Comparison of ENCODE assay signal across 17 cellular contexts in the genomic region with DNA sequence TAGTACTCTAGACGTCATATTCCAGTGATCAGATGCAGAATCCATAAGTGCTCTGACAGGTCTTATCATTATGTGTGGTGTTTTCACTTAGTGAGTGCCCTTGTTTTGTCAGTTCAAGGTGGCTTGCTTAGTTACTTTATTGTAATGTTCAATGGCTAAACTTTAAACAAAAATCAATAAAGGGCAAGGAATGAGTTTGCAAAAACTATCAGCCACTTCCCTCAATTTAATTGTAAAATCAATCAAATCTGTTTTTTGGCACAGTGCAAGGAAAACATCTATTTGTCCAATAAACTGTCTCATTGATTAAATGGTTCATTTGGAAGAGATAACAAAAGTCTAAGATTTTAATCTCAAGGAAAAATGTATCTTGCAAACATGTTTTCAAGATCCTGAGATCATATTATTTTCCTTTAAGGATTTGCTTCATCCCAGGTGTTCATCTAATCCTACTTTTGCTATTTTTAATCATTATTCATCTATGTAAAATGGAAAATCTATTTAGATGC. TPM values are rescaled to one million over a fixed set of nuclear protein-coding genes. Genes with fewer than 3 reads are reported as not detected.
DNase-seq lines count a peak whose midpoint lies in the region; ATAC-seq and TF ChIP-seq lines count a peak whose summit lies in the region.
"Had no signal": no experiment of that assay in that cellular context is flagged by ENCODE, and none has a peak within 500 bp of the region (broad histone marks: within the 10 kb centered on the region; RNA-seq: fewer than 3 reads in every experiment).

No MANE protein-coding gene starts in this region.

- POLR2A ChIA-PET in activated CD4-positive, alpha-beta T cell treated with anti-CD3 and anti-CD28 coated beads for 36 hours (lab: Charles Lee) = interaction anchor here (1.3 kb wide), 1 partner anchor 59 kb away, joined by 5 read pairs; a partner anchor contains a TSS
- POLR2A ChIA-PET in HEK293 (lab: Yijun Ruan, JAX) = no interaction called here

- TF ChIP-seq POLR2A in adrenal gland (IDR thresholded peaks at IDR 0.05) = no peak

- TF ChIP-seq CTCF in HEK293 (tag by site-specific recombination; IDR thresholded peaks at IDR 0.05) (no peak), adrenal gland (IDR thresholded peaks at IDR 0.05) (no peak), progenitor cell of endocrine pancreas (IDR thresholded peaks at IDR 0.05; ENCODE audit: unreplicated experiment) (no peak), coronary artery (IDR thresholded peaks at IDR 0.05) (no peak)

- no peaks in the 10 kb centered on the region for H3K36me3 ChIP-seq in HEK293 (ENCODE audit: control insufficient read depth in 2 of 2, insufficient read depth in 1 of 2, low read length in 2 of 2)
- no peaks in the 10 kb centered on the region for H3K36me3 ChIP-seq in adrenal gland (replicated peaks in 1 of 2)
- H3K36me3 ChIP-seq: thyroid gland had no signal

- peaks cover 37% of the 10 kb centered on the region for H3K4me1 Mint-ChIP-seq in activated CD4-positive, alpha-beta T cell treated with anti-CD3 and anti-CD28 coated beads for 36 hours
- H3K4me1 Mint-ChIP-seq in progenitor cell of endocrine pancreas (ENCODE audit: low read depth) (peaks cover 32% of the 10 kb centered on the region), immature natural killer cell (no peaks in the 10 kb centered on the region)

- ATAC-seq in activated CD4-positive, alpha-beta T cell treated with anti-CD3 and anti-CD28 coated beads for 36 hours = no peak

- WGBS in adrenal gland, 4 donors = 4 to 15% (median 9%) methylated on average over 1 of the region's 1 CpG

- no peaks in the 10 kb centered on the region for H3K9me3 Mint-ChIP-seq in activated CD4-positive, alpha-beta T cell treated with anti-CD3 and anti-CD28 coated beads for 36 hours (ENCODE audit: low read depth)
- H3K9me3 Mint-ChIP-seq in progenitor cell of endocrine pancreas (ENCODE audit: low read depth) (peaks cover 6% of the 10 kb centered on the region), immature natural killer cell (no peaks in the 10 kb centered on the region)

- H3K27ac ChIP-seq in HEK293 (ENCODE audit: extremely low read depth, low read depth, low read length) (no peak overlapping the region), adrenal gland (peak overlapping the region in 3 of 5 donors; percentile 67 to 73 (median 72)), coronary artery (no peak overlapping the region)
- H3K27ac ChIP-seq: neural progenitor cell, thyroid gland had no signal

- H3K4me3 Mint-ChIP-seq in activated CD4-positive, alpha-beta T cell treated with anti-CD3 and anti-CD28 coated beads for 36 hours = no peak overlapping the region
- H3K4me3 Mint-ChIP-seq in progenitor cell of endocrine pancreas (ENCODE audit: low read depth) = no peak overlapping the region
- H3K4me3 Mint-ChIP-seq in immature natural killer cell = no peak overlapping the region
- H3K4me3 Mint-ChIP-seq: brain, neural progenitor cell had no signal

- H3K36me3 Mint-ChIP-seq in activated CD4-positive, alpha-beta T cell treated with anti-CD3 and anti-CD28 coated beads for 36 hours (ENCODE audit: low read depth) = no peaks in the 10 kb centered on the region
- H3K36me3 Mint-ChIP-seq in progenitor cell of endocrine pancreas (ENCODE audit: insufficient read depth) (peaks cover 6% of the 10 kb centered on the region), immature natural killer cell (no peaks in the 10 kb centered on the region)
- H3K36me3 Mint-ChIP-seq: neural progenitor cell had no signal

- no peaks in the 10 kb centered on the region for H3K27me3 ChIP-seq in adrenal gland
- H3K27me3 ChIP-seq: neural progenitor cell, thyroid gland had no signal

- H3K27ac Mint-ChIP-seq in activated CD4-positive, alpha-beta T cell treated with anti-CD3 and anti-CD28 coated beads for 36 hours = peak overlapping the region; percentile 91
- H3K27ac Mint-ChIP-seq in progenitor cell of endocrine pancreas (peak overlapping the region; percentile 80), immature natural killer cell (no peak overlapping the region)
- H3K27ac Mint-ChIP-seq: neural progenitor cell had no signal

- intact Hi-C loops in activated CD4-positive, alpha-beta T cell treated with anti-CD3 and anti-CD28 coated beads for 36 hours (cut with DNase I, micrococcal nuclease) = loop anchor here (1.0 to 10.0 kb wide), 12 partner anchors 61 to 1114 kb away; a partner anchor contains a TSS
- intact Hi-C loops in adrenal gland (cut with DNase I) = loop anchor here (5.0 to 10.0 kb wide), 2 partner anchors 406 to 409 kb away; no protein-coding TSS in a partner anchor

- DNase-seq in activated CD4-positive, alpha-beta T cell treated with anti-CD3 and anti-CD28 coated beads for 36 hours = no peak
- no peak for DNase-seq in activated CD4-positive, alpha-beta T cell treated with anti-CD3 and anti-CD28 coated beads for 48 hours
- DNase-seq in adrenal gland (no peak), progenitor cell of endocrine pancreas (ENCODE audit: low spot score, unreplicated experiment) (no peak), UCSD-AML1 (lab: John Stamatoyannopoulos, UW; ENCODE audit: unreplicated experiment) (no peak), coronary artery (ENCODE audit: low spot score) (no peak), immature natural killer cell (no peak)
- DNase-seq: activated CD4-positive, CD25-positive, alpha-beta regulatory T cell treated with anti-CD3 and anti-CD28 coated beads, Interleukin-2, amount 50 U/mL, for 72 hours; activated naive CD4-positive, alpha-beta T cell treated with Interleukin-2 at 50 U/mL for 16 hours; GOT3; NCI-H2029; NCI-H446 treated with DMSO at 0.1 percent for 48 hours; SHP77 treated with DMSO at 0.1 percent for 48 hours; thyroid gland had no signal

- no peaks in the 10 kb centered on the region for H3K27me3 Mint-ChIP-seq in activated CD4-positive, alpha-beta T cell treated with anti-CD3 and anti-CD28 coated beads for 36 hours
- peaks cover 3% of the 10 kb centered on the region for H3K27me3 Mint-ChIP-seq in progenitor cell of endocrine pancreas
- peaks cover 0 to 6% (median 5%) of the 10 kb centered on the region in 3 donors for H3K27me3 Mint-ChIP-seq in immature natural killer cell (ENCODE audit: low read depth in 3 of 3)
- H3K27me3 Mint-ChIP-seq: brain had no signal

- CTCF ChIA-PET in activated CD4-positive, alpha-beta T cell treated with anti-CD3 and anti-CD28 coated beads for 36 hours (lab: Charles Lee) = interaction anchor here (0.8 to 3.3 kb wide), 20 partner anchors 9 to 1114 kb away, joined by 3 to 41 read pairs (median 4); no protein-coding TSS in a partner anchor
- CTCF ChIA-PET in HEK293 (lab: Yijun Ruan, JAX) = interaction anchor here (0.6 to 5.8 kb wide), 9 partner anchors 108 to 1114 kb away, joined by 5 to 71 read pairs (median 11); no protein-coding TSS in a partner anchor

- H3K4me3 ChIP-seq in HEK293 (ENCODE audit: low read depth, low read length) (no peak overlapping the region), adrenal gland (no peak overlapping the region), coronary artery (no peak overlapping the region)
- H3K4me3 ChIP-seq: neural progenitor cell, thyroid gland had no signal

- H3K4me1 ChIP-seq in HEK293 (ENCODE audit: control insufficient read depth, insufficient read depth, low read length) (no peaks in the 10 kb centered on the region; the same call in 1 of the 2 replicates), adrenal gland (replicated peaks in 1 of 2) (peaks cover 19 to 20% of the 10 kb centered on the region in 2 donors)

- H3K9me3 ChIP-seq in HEK293 (ENCODE audit: control insufficient read depth, insufficient read depth, low read depth, low read length) (no peaks in the 10 kb centered on the region), adrenal gland (replicated peaks in 1 of 3) (no peaks in the 10 kb centered on the region)
- H3K9me3 ChIP-seq: thyroid gland had no signal

TF ChIP-seq in HEK293, 187 proteins besides CTCF, POLR2A, EP300 and RAD21:
- TF ChIP-seq ZNF76 (tag by site-specific recombination; IDR thresholded peaks at IDR 0.05; ENCODE audit: borderline replicate concordance, low read depth) = no peak
- TF ChIP-seq, protein P1, sequence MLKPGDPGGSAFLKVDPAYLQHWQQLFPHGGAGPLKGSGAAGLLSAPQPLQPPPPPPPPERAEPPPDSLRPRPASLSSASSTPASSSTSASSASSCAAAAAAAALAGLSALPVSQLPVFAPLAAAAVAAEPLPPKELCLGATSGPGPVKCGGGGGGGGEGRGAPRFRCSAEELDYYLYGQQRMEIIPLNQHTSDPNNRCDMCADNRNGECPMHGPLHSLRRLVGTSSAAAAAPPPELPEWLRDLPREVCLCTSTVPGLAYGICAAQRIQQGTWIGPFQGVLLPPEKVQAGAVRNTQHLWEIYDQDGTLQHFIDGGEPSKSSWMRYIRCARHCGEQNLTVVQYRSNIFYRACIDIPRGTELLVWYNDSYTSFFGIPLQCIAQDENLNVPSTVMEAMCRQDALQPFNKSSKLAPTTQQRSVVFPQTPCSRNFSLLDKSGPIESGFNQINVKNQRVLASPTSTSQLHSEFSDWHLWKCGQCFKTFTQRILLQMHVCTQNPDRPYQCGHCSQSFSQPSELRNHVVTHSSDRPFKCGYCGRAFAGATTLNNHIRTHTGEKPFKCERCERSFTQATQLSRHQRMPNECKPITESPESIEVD (tag by site-specific recombination; IDR thresholded peaks at IDR 0.05) = peak; percentile 21; the same call in 1 of the 2 replicates

RNA-seq across cellular contexts. Expression of a gene that starts 59.6 kb away (rescaled TPM):
- 10 to 100 TPM; 20.2 to 33.2 TPM for total RNA-seq in activated CD4-positive, alpha-beta T cell treated with anti-CD3 and anti-CD28 coated beads for 36 hours
- total RNA-seq in adrenal gland = 10 to 100 TPM; 11.0 to 36.9 (median 24.9) TPM
- polyA plus RNA-seq in adrenal gland = 10 to 100 TPM in 1 of 3 donors, 1 to 10 TPM in 2; 2.5 to 28.6 (median 5.1) TPM
- total RNA-seq in progenitor cell of endocrine pancreas = 19.5 and 19.6 TPM in 2 replicates
- 10 to 100 TPM in 1 of 3 donors, 1 to 10 TPM in 2; 1.8 to 12.5 (median 3.5) TPM for polyA plus RNA-seq in immature natural killer cell

Comparison
In these comparisons a context has a peak if more than half of its experiments do, and no peak if none do; other contexts are left out.
1. H3K27ac Mint-ChIP-seq: peak in activated CD4-positive, alpha-beta T cell treated with anti-CD3 and anti-CD28 coated beads for 36 hours (single experiment) and progenitor cell of endocrine pancreas (single experiment); none in immature natural killer cell (0 of 6).
2. H3K27ac ChIP-seq: peak in adrenal gland (3 of 5); none in HEK293 (single experiment) and coronary artery (0 of 2).